Comparison of ENCODE assay signal across 9 cellular contexts in the genomic region with DNA sequence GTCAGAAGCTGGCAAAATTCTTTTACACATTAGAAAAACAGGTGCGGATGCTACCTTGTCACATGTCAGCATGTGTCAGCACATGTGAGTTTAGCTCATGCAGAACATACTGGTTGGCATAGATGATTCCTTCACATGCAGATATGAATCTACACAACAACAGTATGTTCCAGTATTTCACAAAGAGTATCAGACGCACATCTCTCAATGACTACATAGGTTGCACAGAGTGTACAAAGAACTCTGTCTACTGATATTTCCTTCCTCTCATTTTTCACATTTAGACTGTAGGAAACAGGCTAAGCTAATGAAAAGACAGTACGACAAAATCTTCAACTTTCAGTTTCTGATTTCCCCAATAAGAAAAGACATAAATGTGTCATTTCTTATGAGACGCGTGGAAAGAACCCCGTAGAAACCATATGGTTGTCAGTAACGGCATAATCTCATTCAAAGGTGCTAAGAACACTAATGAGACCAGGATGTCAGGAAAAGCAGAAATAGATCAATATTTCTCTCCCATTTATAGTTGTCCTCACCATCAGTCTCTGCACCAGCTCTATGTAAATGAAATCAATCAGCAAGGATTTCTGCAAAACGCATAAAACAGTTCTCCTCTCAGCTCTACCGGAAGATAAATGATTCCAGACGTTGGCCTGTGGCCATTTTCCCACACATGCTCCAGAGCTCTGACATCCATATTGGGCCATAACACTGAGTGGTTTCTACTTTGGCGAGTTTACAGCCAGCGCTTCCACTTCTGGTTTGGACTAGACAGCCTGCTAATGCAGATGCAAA.
DNase-seq lines count a peak whose midpoint lies in the region; FAIRE-seq lines count a peak whose summit lies in the region.
"Had no signal": no experiment of that assay in that cellular context is flagged by ENCODE, and none has a peak within 500 bp of the region (broad histone marks: within the 10 kb centered on the region; RNA-seq: fewer than 3 reads in every experiment).

No MANE protein-coding gene starts in this region.

- no peak overlapping the region for H3K4me3 ChIP-seq in mucosa of stomach (ENCODE audit: low read length)

- H3K9me3 ChIP-seq in mucosa of stomach (ENCODE audit: control insufficient read depth, low read length) = no peaks in the 10 kb centered on the region

- peak; percentile 80 for DNase-seq in AG20443 (ENCODE audit: low spot score)
- DNase-seq in HCEC 1CT = peak; percentile 88
- DNase-seq in NOMO-1 treated with dmso at 0.1 percent for 144 hours (lab: John Stamatoyannopoulos, UW; ENCODE audit: unreplicated experiment) = no peak
- DNase-seq in GF-D8 (lab: John Stamatoyannopoulos, UW) = no peak
- DNase-seq in frontal cortex (ENCODE audit: low spot score in 2 of 2) = no peak
- no peak for DNase-seq in NCI-H2081 (lab: John Stamatoyannopoulos, UW)
- DNase-seq: NCI-H1105 treated with DMSO at 0.1 percent for 48 hours had no signal

- H3K4me1 ChIP-seq in mucosa of stomach (ENCODE audit: control insufficient read depth, insufficient read depth, low read length) = peaks cover 42% of the 10 kb centered on the region

- H3K27me3 ChIP-seq in mucosa of stomach (ENCODE audit: control insufficient read depth, insufficient read depth, low read length) = no peaks in the 10 kb centered on the region

- peak overlapping the region; percentile 7 for H3K9ac ChIP-seq in mucosa of stomach (ENCODE audit: low read length)

- no peaks in the 10 kb centered on the region for H3K36me3 ChIP-seq in mucosa of stomach (ENCODE audit: control insufficient read depth, insufficient read depth, low read length)

- H3K27ac ChIP-seq in cingulate gyrus (ENCODE audit: low read depth, low read length) = peak overlapping the region; percentile 67

- FAIRE-seq in frontal cortex (lab: Jason Lieb, UNC) = no peak

Comparison
In these comparisons a context has a peak if more than half of its experiments do, and no peak if none do; other contexts are left out.
1. DNase-seq: peak in AG20443 (single experiment) and HCEC 1CT (single experiment); none in NOMO-1 treated with dmso at 0.1 percent for 144 hours (single experiment), GF-D8 (single experiment), frontal cortex (0 of 2) and NCI-H2081 (0 of 2).